8 cellular contexts compared by ENCODE assay signal in the genomic region with DNA sequence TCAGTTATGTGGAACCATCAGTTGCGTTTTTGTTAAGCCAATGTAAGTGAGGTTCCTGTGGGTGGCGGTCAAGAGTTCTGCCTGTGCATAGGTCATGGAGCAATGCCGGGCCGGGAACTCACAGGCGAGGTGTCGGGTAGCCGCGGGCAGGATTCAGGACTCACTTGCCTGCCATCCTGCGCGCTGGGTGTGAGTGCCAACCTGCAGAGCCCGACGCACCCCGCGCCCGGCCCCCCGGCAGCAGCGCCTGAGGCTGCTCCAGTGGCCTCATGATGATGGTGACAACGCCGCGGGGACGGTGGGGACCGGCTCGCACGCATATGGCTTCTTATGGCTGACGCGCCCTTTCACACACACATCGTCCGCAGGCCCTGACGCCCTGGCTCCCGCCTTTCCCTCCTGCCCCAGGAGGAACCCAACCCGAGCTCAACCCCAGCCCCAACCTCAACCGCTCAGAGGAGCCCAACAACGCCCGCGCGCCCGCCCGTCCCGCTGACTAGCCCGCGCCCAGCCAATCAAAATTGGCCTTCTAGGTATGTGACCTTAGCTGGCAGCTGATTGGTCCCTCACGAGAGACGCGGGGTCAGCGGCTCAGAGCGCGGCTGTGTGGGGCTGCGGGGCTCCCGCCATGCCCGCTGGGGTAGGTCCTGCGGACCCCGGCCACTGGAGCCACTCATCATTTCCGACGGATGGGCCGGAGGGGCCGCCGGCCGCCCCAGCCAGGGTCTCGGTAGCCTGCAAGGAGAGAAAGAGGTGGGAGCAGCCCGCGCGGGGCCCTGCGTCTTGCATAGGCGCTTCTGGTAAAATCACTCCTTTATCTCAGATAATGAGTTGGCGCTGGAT. TPM values are rescaled to one million over a fixed set of nuclear protein-coding genes. Genes with fewer than 3 reads are reported as not detected.
A peak's percentile ranks its signal among the peaks of the same experiment; 100 is the strongest.
DNase-seq lines count a peak whose midpoint lies in the region; ATAC-seq, FAIRE-seq and TF ChIP-seq lines count a peak whose summit lies in the region.

A gene with protein sequence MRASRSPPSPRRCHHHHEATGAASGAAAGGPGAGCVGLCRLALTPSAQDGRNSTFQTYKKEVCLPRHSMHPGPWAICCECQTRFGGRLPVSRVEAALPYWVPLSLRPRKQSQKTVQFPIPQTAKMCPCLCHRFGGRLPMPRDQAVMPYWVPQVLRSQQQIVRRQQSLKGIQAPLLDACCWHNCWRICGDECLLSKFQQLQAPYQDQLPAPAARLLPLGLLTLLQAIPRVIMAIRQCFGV (minus strand): TSS at position 470 of the 843 bp plus-strand sequence. CDS start 150 bp downstream, at position 320.

- DNase-seq in BJ (ENCODE audit: low read depth) (peak; percentile 49), NCI-H446 treated with DMSO at 0.1 percent for 48 hours (lab: John Stamatoyannopoulos, UW) (peak; percentile 65), cerebellar nuclear complex (lab: John Stamatoyannopoulos, UW) (peak; percentile 52 to 89), kidney (peak; percentile 98)
- peak; percentile 95 for DNase-seq in activated CD4-positive, alpha-beta T cell treated with anti-CD3 and anti-CD28 coated beads for 1 hour
- peak; percentile 93 to 94 for DNase-seq in stimulated activated CD4-positive, alpha-beta T cell treated with anti-CD3 and anti-CD28 coated beads, Interleukin-15, amount 100 ng/mL, for 1 hour (ENCODE audit: low read depth in 1 of 2, low spot score in 1 of 2)

- H3K36me3 ChIP-seq in BJ (ENCODE audit: control insufficient read depth, insufficient read depth, low read length) (no peaks in the 10 kb centered on the region; the same call in 1 of the 2 replicates), kidney (ENCODE audit: control insufficient read depth in 1 of 2, insufficient read depth in 2 of 2, low read length in 2 of 2) (no peaks in the 10 kb centered on the region)

- peak; percentile 75 for TF ChIP-seq CTCF in BJ (IDR thresholded peaks at IDR 0.05; ENCODE audit: insufficient read depth, low read depth, low read length)
- TF ChIP-seq CTCF in kidney (IDR thresholded peaks at IDR 0.05; ENCODE audit: borderline replicate concordance, extremely low read depth, insufficient read depth) = peak; percentile 53

- H3K27me3 ChIP-seq in BJ (ENCODE audit: control insufficient read depth, insufficient read depth, low read length) = no peaks in the 10 kb centered on the region

- peak; percentile 91 for TF ChIP-seq POLR2A in GM19193 (IDR thresholded peaks at IDR 0.05; ENCODE audit: extremely low read depth, insufficient read depth, insufficient read length)

- no peaks in the 10 kb centered on the region for H3K9me3 ChIP-seq in kidney (ENCODE audit: control insufficient read depth in 1 of 2, low read length in 2 of 2)

- peak within 1 kb of the TSS; percentile 86 to 96 for H3K9ac ChIP-seq in kidney (ENCODE audit: low read length in 2 of 2)

- POLR2A ChIA-PET in BJ (lab: Charles Lee) = no interaction called here

- peak within 1 kb of the TSS; percentile 90 to 91 for H3K27ac ChIP-seq in kidney (ENCODE audit: low read depth in 2 of 2, low read length in 2 of 2)

- CTCF ChIA-PET in BJ (lab: Yijun Ruan, JAX) = interaction anchor here (0.7 to 1.1 kb wide), 9 partner anchors 9 to 754 kb away, joined by 3 to 6 read pairs (median 4); no protein-coding TSS in a partner anchor

- peak within 1 kb of the TSS; percentile 95 for H3K4me3 ChIP-seq in BJ (ENCODE audit: low read depth, low read length)
- peak within 1 kb of the TSS; percentile 85 to 89 for H3K4me3 ChIP-seq in kidney (ENCODE audit: low read length in 2 of 2)

- intact Hi-C loops in kidney (cut with DNase I) = no loop called here

- no peak for FAIRE-seq in kidney (lab: Jason Lieb, UNC)

- H3K4me1 ChIP-seq in kidney (ENCODE audit: control insufficient read depth in 1 of 2, insufficient read depth in 1 of 2, low read depth in 1 of 2, low read length in 2 of 2) = peaks cover 6 to 7% of the 10 kb centered on the region in 2 donors

- peak; percentile 94 for ATAC-seq in HG03432 (IDR thresholded peaks at IDR 0.05; ENCODE audit: unreplicated experiment)

RNA-seq across cellular contexts. Expression of the gene that starts here (rescaled TPM):
- polyA plus RNA-seq in BJ (2011; rRNA removed) (5.2 and 7.8 TPM in 2 replicates), kidney (ENCODE audit: insufficient read depth, low read depth, low replicate concordance) (11.5 TPM)
- 3.6 and 3.9 TPM in 2 replicates for polyA minus RNA-seq in BJ (2011; rRNA and poly(A)+ RNA removed)
- total RNA-seq in kidney = 2.5 TPM

Comparison
In these comparisons a context has a peak if more than half of its experiments do, and no peak if none do; other contexts are left out.
1. Peak in every context shown above with its lines: DNase-seq, ATAC-seq, H3K4me3 ChIP-seq and H3K27ac ChIP-seq.